17 cellular contexts compared by ENCODE assay signal in the genomic region with DNA sequence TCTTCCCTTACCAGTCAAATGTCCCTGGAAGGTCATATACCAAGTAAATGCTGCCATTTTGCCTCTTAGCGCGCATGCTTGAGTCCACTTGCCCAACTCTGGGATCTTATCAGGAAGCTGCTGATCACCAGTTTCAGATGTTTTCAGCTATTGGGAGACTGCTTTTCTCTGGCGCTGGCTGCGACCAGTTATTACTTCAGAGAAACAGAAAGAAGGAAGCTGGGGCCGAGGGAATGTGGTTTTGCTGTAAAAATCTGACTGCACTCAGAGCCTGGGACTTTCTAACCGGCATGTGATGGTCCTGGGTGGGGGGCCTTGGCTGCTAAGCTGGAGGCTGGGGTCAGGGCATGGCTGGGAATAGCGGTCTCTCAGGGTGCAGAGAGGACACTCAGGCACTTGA.
DNase-seq lines count a peak whose midpoint lies in the region; ATAC-seq and TF ChIP-seq lines count a peak whose summit lies in the region.
"Had no signal": no experiment of that assay in that cellular context is flagged by ENCODE, and none has a peak within 500 bp of the region (broad histone marks: within the 10 kb centered on the region; RNA-seq: fewer than 3 reads in every experiment).

No MANE protein-coding gene starts in this region.

- H3K27me3 Mint-ChIP-seq in activated naive CD4-positive, alpha-beta T cell treated with anti-CD3 and anti-CD28 coated beads, Interleukin-2, amount 10 ng/mL, durations not matched to agents 7 days and 5 days, result peaks cover 9% of the 10 kb centered on the region
- peaks cover 22% of the 10 kb centered on the region for H3K27me3 Mint-ChIP-seq in activated T-cell treated with anti-CD3 and anti-CD28 coated beads, Interleukin-2, amount 50 U/mL, for 4 hours (ENCODE audit: low read depth)

- H3K4me3 Mint-ChIP-seq in activated naive CD4-positive, alpha-beta T cell treated with anti-CD3 and anti-CD28 coated beads, Interleukin-2, amount 10 ng/mL, durations not matched to agents 7 days and 5 days, result no peak overlapping the region
- no peak overlapping the region for H3K4me3 Mint-ChIP-seq in activated T-cell treated with anti-CD3 and anti-CD28 coated beads, Interleukin-2, amount 50 U/mL, for 4 hours
- H3K4me3 Mint-ChIP-seq: CD14-positive monocyte had no signal

- no peak for ATAC-seq in activated T-cell treated with anti-CD3 and anti-CD28 coated beads, Interleukin-2, amount 50 U/mL, for 4 hours
- ATAC-seq in HG02852 (IDR thresholded peaks at IDR 0.05; ENCODE audit: unreplicated experiment), result no peak
- ATAC-seq: Panc1 had no signal

- WGBS in esophagus muscularis mucosa, result 73% methylated on average over 7 of the region's 7 CpGs

- no peak for TF ChIP-seq EP300 in esophagus muscularis mucosa (IDR thresholded peaks at IDR 0.05)

- H3K4me1 ChIP-seq in esophagus muscularis mucosa (no peaks in the 10 kb centered on the region), vagina (no peaks in the 10 kb centered on the region)
- H3K4me1 ChIP-seq: HAP-1 had no signal

- TF ChIP-seq POLR2A in esophagus muscularis mucosa (IDR thresholded peaks at IDR 0.05; ENCODE audit: low read depth), result no peak
- TF ChIP-seq POLR2A in vagina (IDR thresholded peaks at IDR 0.05), result no peak

- TF ChIP-seq CTCF in esophagus muscularis mucosa (IDR thresholded peaks at IDR 0.05), result no peak
- TF ChIP-seq CTCF in vagina (IDR thresholded peaks at IDR 0.05), result no peak

- no peak overlapping the region for H3K27ac ChIP-seq in esophagus muscularis mucosa (replicated peaks in 1 of 4)
- no peak overlapping the region for H3K27ac ChIP-seq in vagina
- H3K27ac ChIP-seq: 22Rv1, HL-60 had no signal

- no peak overlapping the region for H3K27ac Mint-ChIP-seq in activated naive CD4-positive, alpha-beta T cell treated with anti-CD3 and anti-CD28 coated beads, Interleukin-2, amount 10 ng/mL, durations not matched to agents 7 days and 5 days

- H3K9me3 Mint-ChIP-seq in activated naive CD4-positive, alpha-beta T cell treated with anti-CD3 and anti-CD28 coated beads, Interleukin-2, amount 10 ng/mL, durations not matched to agents 7 days and 5 days, result no peaks in the 10 kb centered on the region
- no peaks in the 10 kb centered on the region for H3K9me3 Mint-ChIP-seq in activated T-cell treated with anti-CD3 and anti-CD28 coated beads, Interleukin-2, amount 50 U/mL, for 4 hours

- CTCF ChIA-PET in activated naive CD4-positive, alpha-beta T cell treated with anti-CD3 and anti-CD28 coated beads, Interleukin-2, amount 10 ng/mL, durations not matched to agents 7 days and 5 days (lab: Charles Lee), result no interaction called here

- no peaks in the 10 kb centered on the region for H3K4me1 Mint-ChIP-seq in activated naive CD4-positive, alpha-beta T cell treated with anti-CD3 and anti-CD28 coated beads, Interleukin-2, amount 10 ng/mL, durations not matched to agents 7 days and 5 days
- H3K4me1 Mint-ChIP-seq in activated T-cell treated with anti-CD3 and anti-CD28 coated beads, Interleukin-2, amount 50 U/mL, for 4 hours (ENCODE audit: low read depth), result no peaks in the 10 kb centered on the region

- H3K27me3 ChIP-seq in esophagus muscularis mucosa (peaks cover 0 to 4% (median 0%) of the 10 kb centered on the region in 4 donors), vagina (no peaks in the 10 kb centered on the region)

- H3K36me3 Mint-ChIP-seq in activated naive CD4-positive, alpha-beta T cell treated with anti-CD3 and anti-CD28 coated beads, Interleukin-2, amount 10 ng/mL, durations not matched to agents 7 days and 5 days, result no peaks in the 10 kb centered on the region
- no peaks in the 10 kb centered on the region for H3K36me3 Mint-ChIP-seq in activated T-cell treated with anti-CD3 and anti-CD28 coated beads, Interleukin-2, amount 50 U/mL, for 4 hours (ENCODE audit: insufficient read depth)
- H3K36me3 Mint-ChIP-seq: CD14-positive monocyte had no signal

- H3K36me3 ChIP-seq in esophagus muscularis mucosa, result no peaks in the 10 kb centered on the region
- no peaks in the 10 kb centered on the region for H3K36me3 ChIP-seq in vagina
- H3K36me3 ChIP-seq: HAP-1 had no signal

- intact Hi-C loops in esophagus muscularis mucosa (cut with DNase I), result no loop called here
- intact Hi-C loops in vagina (cut with DNase I), result no loop called here

- H3K9me3 ChIP-seq in esophagus muscularis mucosa (peaks cover 0 to 3% (median 0%) of the 10 kb centered on the region in 4 donors), vagina (no peaks in the 10 kb centered on the region)
- H3K9me3 ChIP-seq: HAP-1 had no signal

- DNase-seq in SIG-M5 treated with dmso at 0.1 percent for 504 hours (lab: John Stamatoyannopoulos, UW; ENCODE audit: unreplicated experiment), result peak; percentile 39
- no peak for DNase-seq in SIG-M5 (lab: John Stamatoyannopoulos, UW)
- peak; percentile 14 for DNase-seq in SKM-1 (lab: John Stamatoyannopoulos, UW; ENCODE audit: unreplicated experiment)
- DNase-seq in esophagus muscularis mucosa (ENCODE audit: extremely low spot score), result peak; percentile 75
- DNase-seq in vagina (ENCODE audit: extremely low spot score in 2 of 2), result peak; percentile 22 to 67
- DNase-seq in activated naive CD4-positive, alpha-beta T cell treated with anti-CD3 and anti-CD28 coated beads, Interleukin-2, amount 10 ng/mL, durations not matched to agents 7 days and 5 days, result no peak
- DNase-seq in activated T-cell treated with anti-CD3 and anti-CD28 coated beads, Interleukin-2, amount 50 U/mL, for 4 hours, result no peak
- DNase-seq: NCI-H187, NCI-H2107, NCI-H510A, NCI-H748 treated with DMSO at 0.1 percent for 48 hours had no signal

- H3K4me3 ChIP-seq in esophagus muscularis mucosa (no peak overlapping the region), vagina (no peak overlapping the region)
- H3K4me3 ChIP-seq: HAP-1 had no signal

Comparison
In these comparisons a context has a peak if more than half of its experiments do, and no peak if none do; other contexts are left out.
1. DNase-seq: peak in SIG-M5 treated with dmso at 0.1 percent for 504 hours (single experiment), SKM-1 (single experiment), esophagus muscularis mucosa (single experiment) and vagina (2 of 2); none in SIG-M5 (single experiment), activated naive CD4-positive, alpha-beta T cell treated with anti-CD3 and anti-CD28 coated beads, Interleukin-2, amount 10 ng/mL, durations not matched to agents 7 days and 5 days (single experiment) and activated T-cell treated with anti-CD3 and anti-CD28 coated beads, Interleukin-2, amount 50 U/mL, for 4 hours (single experiment).